ENCODE assay signal across 8 cellular contexts in genomic region chr19:17718988-17719711, GRCh38. TPM values are rescaled to one million over a fixed set of nuclear protein-coding genes. Genes with fewer than 3 reads are reported as not detected.
DNase-seq lines count a peak whose midpoint lies in the region; ATAC-seq, FAIRE-seq and TF ChIP-seq lines count a peak whose summit lies in the region.

Gene MAP1S, plus strand, starts transcription at chr19:17719480. Its CDS starts 23 bp downstream, at chr19:17719503.

- no peak for TF ChIP-seq CTCF in keratinocyte (optimal IDR thresholded peaks at IDR 0.05 in 1 of 3, IDR thresholded peaks at IDR 0.05 in 1 of 3, conservative IDR thresholded peaks at IDR 0.05 in 1 of 3; ENCODE audit: extremely low read depth in 1 of 3, insufficient read depth in 2 of 3, low read length in 3 of 3)

- H3K9me3 ChIP-seq in keratinocyte (ENCODE audit: control insufficient read depth, low read depth, low read length): no peaks in the 10 kb centered on the region

- H3K4me3 ChIP-seq in keratinocyte (ENCODE audit: control insufficient read depth in 2 of 3, extremely low read depth in 1 of 3, insufficient read depth in 2 of 3, low read depth in 1 of 3, low read length in 3 of 3): peak within 1 kb of the TSS; percentile 75 to 90 (median 78)

- peak within 1 kb of the TSS; percentile 75 for H3K9ac ChIP-seq in keratinocyte (ENCODE audit: control insufficient read depth, extremely low read depth, insufficient read depth, low read length)

- peaks cover 20% of the 10 kb centered on the region for H4K20me1 ChIP-seq in keratinocyte (ENCODE audit: control insufficient read depth, extremely low read depth, insufficient read depth, low read length)

- H3K36me3 ChIP-seq in keratinocyte (ENCODE audit: control insufficient read depth in 2 of 2, extremely low read depth in 1 of 2, insufficient read depth in 2 of 2, low read length in 2 of 2): peaks cover 3 to 8% of the 10 kb centered on the region in 2 experiments

- peak; percentile 59 for DNase-seq in HCEC 1CT
- DNase-seq in NCI-H1930 (lab: John Stamatoyannopoulos, UW): peak; percentile 3 to 23
- peak; percentile 32 to 55 (median 46) for DNase-seq in activated CD4-positive, CD25-positive, alpha-beta regulatory T cell (lab: John Stamatoyannopoulos, UW)
- DNase-seq in central memory CD4-positive, alpha-beta T cell: peak; percentile 51
- no peak for DNase-seq in keratinocyte (ENCODE audit: low read depth, low spot score)
- DNase-seq in stimulated activated CD4-positive, alpha-beta T cell treated with anti-CD3 and anti-CD28 coated beads, Interleukin-15, amount 100 ng/mL, for 24 hours: peak; percentile 82

- dilution Hi-C loops in keratinocyte (cut with MboI; ENCODE audit: extremely low pct_ligation_motif_present, low sequenced_read_pairs): no loop called here

- H3K4me2 ChIP-seq in keratinocyte (ENCODE audit: control insufficient read depth, extremely low read depth, insufficient read depth, low read depth, low read length): peak within 1 kb of the TSS; percentile 78

- no peaks in the 10 kb centered on the region for H3K27me3 ChIP-seq in keratinocyte (ENCODE audit: control insufficient read depth, extremely low read depth, insufficient read depth, low read length)

- peaks cover 22% of the 10 kb centered on the region for H3K4me1 ChIP-seq in keratinocyte (ENCODE audit: control insufficient read depth, extremely low read depth, insufficient read depth, low read length)

- ATAC-seq in GM18870 (IDR thresholded peaks at IDR 0.05; ENCODE audit: unreplicated experiment): no peak

- no peak within 1 kb of the TSS for H3K27ac ChIP-seq in keratinocyte (ENCODE audit: control insufficient read depth, insufficient read depth, low read length)

- H3K9me1 ChIP-seq in keratinocyte (ENCODE audit: control insufficient read depth, extremely low read depth, insufficient read depth, low read length): peaks cover 5% of the 10 kb centered on the region

- peak within 1 kb of the TSS; percentile 56 for H2AFZ ChIP-seq in keratinocyte (ENCODE audit: control insufficient read depth, low read length)

- FAIRE-seq in G401.6 (lab: Jason Lieb, UNC) (peak; percentile 62), keratinocyte (lab: Jason Lieb, UNC) (no peak)

- H3K79me2 ChIP-seq in keratinocyte (ENCODE audit: control insufficient read depth, insufficient read depth, low read length): peaks cover 7% of the 10 kb centered on the region

RNA-seq across cellular contexts. Expression of gene MAP1S, which starts in this region (rescaled TPM):
- 3.7 to 10.7 TPM (median 4.4 TPM) in 3 replicates for polyA plus RNA-seq in keratinocyte
- polyA plus RNA-seq in keratinocyte (2011; ENCODE audit: low read depth): 14.1 TPM
- polyA plus RNA-seq in keratinocyte (2011; cell fraction: cytosol; rRNA removed): 7.0 and 12.9 TPM in 2 replicates
- 14.1 and 20.7 TPM in 2 replicates for polyA plus RNA-seq in keratinocyte (2011; cell fraction: nucleus; rRNA removed)
- 19.4 and 32.2 TPM in 2 replicates for polyA plus RNA-seq in keratinocyte (2012; ENCODE audit: low replicate concordance)
- polyA minus RNA-seq in keratinocyte: 16.1 to 99.8 TPM (median 17.3 TPM) in 3 replicates
- polyA minus RNA-seq in keratinocyte (2011; cell fraction: cytosol; rRNA and poly(A)+ RNA removed): 78.3 TPM
- polyA minus RNA-seq in keratinocyte (2011; cell fraction: nucleus; rRNA and poly(A)+ RNA removed): 15.6 and 35.6 TPM in 2 replicates
